1 cellular context compared by ENCODE assay signal in genomic region chr6:133961831-133962230, GRCh38.
TF ChIP-seq lines count a peak whose summit lies in the region.

No MANE protein-coding gene starts in this region.

TF ChIP-seq in K562, 482 proteins besides CTCF, POLR2A, EP300 and RAD21 (continued from another document):
- TF ChIP-seq CHAMP1 (IDR thresholded peaks at IDR 0.05) (peak; percentile 17; the same call in 1 of the 2 replicates), CXXC5 (CRISPR knock-in tag; IDR thresholded peaks at IDR 0.05) (no peak)
